Comparison of ENCODE assay signal across 1 cellular context in the genomic region with DNA sequence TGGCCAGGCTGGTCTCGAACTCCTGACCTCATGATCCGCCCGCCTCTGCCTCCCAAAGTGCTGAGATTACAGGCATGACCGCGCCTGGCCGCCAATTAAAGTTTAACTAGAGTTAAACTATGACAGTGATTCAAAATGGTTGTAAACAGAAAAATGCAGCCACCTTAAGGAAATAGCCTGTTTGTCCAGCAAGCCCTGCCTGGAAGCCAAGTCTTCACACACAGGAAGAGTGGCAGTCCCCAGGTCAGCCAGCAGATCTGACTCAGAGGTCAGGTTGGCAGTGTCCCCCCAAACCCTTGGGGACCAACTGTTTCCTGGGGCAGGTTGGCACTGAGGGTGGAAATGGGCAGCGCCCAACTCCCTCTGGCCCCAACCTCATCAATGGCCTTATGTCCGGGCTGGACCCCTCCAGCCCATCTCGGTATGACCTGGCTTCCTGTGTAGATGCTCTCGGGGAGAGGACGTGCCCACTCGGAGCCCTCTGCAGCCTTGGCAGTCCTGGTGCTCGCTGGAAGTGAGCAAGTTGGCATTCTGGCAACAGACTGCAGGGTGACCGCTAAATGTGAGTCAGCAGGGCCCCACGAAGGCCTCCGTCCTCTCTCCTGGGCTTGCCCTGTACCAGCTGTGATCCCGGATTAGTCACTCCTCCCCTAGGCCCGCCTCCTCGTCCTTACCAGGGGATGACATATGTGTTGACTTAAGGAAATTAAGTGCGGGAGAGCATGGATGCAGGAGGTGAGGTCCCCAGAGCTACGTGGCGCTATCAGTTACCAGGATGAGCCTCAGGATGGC.
TF ChIP-seq lines count a peak whose summit lies in the region.

No MANE protein-coding gene starts in this region.

TF ChIP-seq in HepG2, 621 proteins besides CTCF, POLR2A, EP300 and RAD21 (continued from another document):
- TF ChIP-seq, protein P1, sequence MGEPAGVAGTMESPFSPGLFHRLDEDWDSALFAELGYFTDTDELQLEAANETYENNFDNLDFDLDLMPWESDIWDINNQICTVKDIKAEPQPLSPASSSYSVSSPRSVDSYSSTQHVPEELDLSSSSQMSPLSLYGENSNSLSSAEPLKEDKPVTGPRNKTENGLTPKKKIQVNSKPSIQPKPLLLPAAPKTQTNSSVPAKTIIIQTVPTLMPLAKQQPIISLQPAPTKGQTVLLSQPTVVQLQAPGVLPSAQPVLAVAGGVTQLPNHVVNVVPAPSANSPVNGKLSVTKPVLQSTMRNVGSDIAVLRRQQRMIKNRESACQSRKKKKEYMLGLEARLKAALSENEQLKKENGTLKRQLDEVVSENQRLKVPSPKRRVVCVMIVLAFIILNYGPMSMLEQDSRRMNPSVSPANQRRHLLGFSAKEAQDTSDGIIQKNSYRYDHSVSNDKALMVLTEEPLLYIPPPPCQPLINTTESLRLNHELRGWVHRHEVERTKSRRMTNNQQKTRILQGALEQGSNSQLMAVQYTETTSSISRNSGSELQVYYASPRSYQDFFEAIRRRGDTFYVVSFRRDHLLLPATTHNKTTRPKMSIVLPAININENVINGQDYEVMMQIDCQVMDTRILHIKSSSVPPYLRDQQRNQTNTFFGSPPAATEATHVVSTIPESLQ (CRISPR knock-in tag; conservative IDR thresholded peaks at IDR 0.05), result 0 out of 2 replicates have a peak, but pooled peaks have one; percentile 18
- peak; percentile 59; the same call in 1 of the 2 replicates for TF ChIP-seq PHF20 (CRISPR knock-in tag; IDR thresholded peaks at IDR 0.05)
- TF ChIP-seq, protein P2, sequence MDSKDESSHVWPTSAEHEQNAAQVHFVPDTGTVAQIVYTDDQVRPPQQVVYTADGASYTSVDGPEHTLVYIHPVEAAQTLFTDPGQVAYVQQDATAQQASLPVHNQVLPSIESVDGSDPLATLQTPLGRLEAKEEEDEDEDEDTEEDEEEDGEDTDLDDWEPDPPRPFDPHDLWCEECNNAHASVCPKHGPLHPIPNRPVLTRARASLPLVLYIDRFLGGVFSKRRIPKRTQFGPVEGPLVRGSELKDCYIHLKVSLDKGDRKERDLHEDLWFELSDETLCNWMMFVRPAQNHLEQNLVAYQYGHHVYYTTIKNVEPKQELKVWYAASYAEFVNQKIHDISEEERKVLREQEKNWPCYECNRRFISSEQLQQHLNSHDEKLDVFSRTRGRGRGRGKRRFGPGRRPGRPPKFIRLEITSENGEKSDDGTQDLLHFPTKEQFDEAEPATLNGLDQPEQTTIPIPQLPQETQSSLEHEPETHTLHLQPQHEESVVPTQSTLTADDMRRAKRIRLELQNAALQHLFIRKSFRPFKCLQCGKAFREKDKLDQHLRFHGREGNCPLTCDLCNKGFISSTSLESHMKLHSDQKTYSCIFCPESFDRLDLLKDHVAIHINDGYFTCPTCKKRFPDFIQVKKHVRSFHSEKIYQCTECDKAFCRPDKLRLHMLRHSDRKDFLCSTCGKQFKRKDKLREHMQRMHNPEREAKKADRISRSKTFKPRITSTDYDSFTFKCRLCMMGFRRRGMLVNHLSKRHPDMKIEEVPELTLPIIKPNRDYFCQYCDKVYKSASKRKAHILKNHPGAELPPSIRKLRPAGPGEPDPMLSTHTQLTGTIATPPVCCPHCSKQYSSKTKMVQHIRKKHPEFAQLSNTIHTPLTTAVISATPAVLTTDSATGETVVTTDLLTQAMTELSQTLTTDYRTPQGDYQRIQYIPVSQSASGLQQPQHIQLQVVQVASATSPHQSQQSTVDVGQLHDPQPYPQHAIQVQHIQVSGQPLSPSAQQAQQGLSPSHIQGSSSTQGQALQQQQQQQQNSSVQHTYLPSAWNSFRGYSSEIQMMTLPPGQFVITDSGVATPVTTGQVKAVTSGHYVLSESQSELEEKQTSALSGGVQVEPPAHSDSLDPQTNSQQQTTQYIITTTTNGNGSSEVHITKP (CRISPR knock-in tag; IDR thresholded peaks at IDR 0.05; ENCODE audit: low read depth), result peak; percentile 42; the same call in 1 of the 2 replicates
- TF ChIP-seq HNF4G (IDR thresholded peaks at IDR 0.05; ENCODE audit: borderline replicate concordance, low read depth, low read length), result no peak
- peak; percentile 6; the same call in 1 of the 2 replicates for TF ChIP-seq HNF4G (CRISPR knock-in tag; IDR thresholded peaks at IDR 0.05; ENCODE audit: borderline replicate concordance, low read depth)
- 0 out of 2 replicates have a peak, but pooled peaks have one; percentile 15 for TF ChIP-seq ZMYM3 (CRISPR knock-in tag; IDR thresholded peaks at IDR 0.05)
- TF ChIP-seq ZSCAN21 (CRISPR knock-in tag; IDR thresholded peaks at IDR 0.05; ENCODE audit: borderline replicate concordance), result peak; percentile 86
- 0 out of 2 replicates have a peak, but pooled peaks have one; percentile 16 for TF ChIP-seq ZNF766 (CRISPR knock-in tag; IDR thresholded peaks at IDR 0.05; ENCODE audit: borderline replicate concordance)
- TF ChIP-seq ZNF510 (CRISPR knock-in tag; IDR thresholded peaks at IDR 0.05; ENCODE audit: low read depth), result peak; percentile 68; the same call in 1 of the 2 replicates
- TF ChIP-seq ZNF263 (CRISPR knock-in tag; IDR thresholded peaks at IDR 0.05), result peak; percentile 97
- TF ChIP-seq PPARG (CRISPR knock-in tag; conservative IDR thresholded peaks at IDR 0.05), result peak; percentile 26; the same call in 1 of the 2 replicates
- peak; percentile 69; the same call in 1 of the 2 replicates for TF ChIP-seq SP5 (CRISPR knock-in tag; IDR thresholded peaks at IDR 0.05; ENCODE audit: borderline replicate concordance, low read depth)
- peak; percentile 31 to 36; a peak in 2 of 4 replicates for TF ChIP-seq MAFK (conservative IDR thresholded peaks at IDR 0.05 in 1 of 2, IDR thresholded peaks at IDR 0.05 in 1 of 2; ENCODE audit: low read length in 2 of 2)
- TF ChIP-seq, protein P3, sequence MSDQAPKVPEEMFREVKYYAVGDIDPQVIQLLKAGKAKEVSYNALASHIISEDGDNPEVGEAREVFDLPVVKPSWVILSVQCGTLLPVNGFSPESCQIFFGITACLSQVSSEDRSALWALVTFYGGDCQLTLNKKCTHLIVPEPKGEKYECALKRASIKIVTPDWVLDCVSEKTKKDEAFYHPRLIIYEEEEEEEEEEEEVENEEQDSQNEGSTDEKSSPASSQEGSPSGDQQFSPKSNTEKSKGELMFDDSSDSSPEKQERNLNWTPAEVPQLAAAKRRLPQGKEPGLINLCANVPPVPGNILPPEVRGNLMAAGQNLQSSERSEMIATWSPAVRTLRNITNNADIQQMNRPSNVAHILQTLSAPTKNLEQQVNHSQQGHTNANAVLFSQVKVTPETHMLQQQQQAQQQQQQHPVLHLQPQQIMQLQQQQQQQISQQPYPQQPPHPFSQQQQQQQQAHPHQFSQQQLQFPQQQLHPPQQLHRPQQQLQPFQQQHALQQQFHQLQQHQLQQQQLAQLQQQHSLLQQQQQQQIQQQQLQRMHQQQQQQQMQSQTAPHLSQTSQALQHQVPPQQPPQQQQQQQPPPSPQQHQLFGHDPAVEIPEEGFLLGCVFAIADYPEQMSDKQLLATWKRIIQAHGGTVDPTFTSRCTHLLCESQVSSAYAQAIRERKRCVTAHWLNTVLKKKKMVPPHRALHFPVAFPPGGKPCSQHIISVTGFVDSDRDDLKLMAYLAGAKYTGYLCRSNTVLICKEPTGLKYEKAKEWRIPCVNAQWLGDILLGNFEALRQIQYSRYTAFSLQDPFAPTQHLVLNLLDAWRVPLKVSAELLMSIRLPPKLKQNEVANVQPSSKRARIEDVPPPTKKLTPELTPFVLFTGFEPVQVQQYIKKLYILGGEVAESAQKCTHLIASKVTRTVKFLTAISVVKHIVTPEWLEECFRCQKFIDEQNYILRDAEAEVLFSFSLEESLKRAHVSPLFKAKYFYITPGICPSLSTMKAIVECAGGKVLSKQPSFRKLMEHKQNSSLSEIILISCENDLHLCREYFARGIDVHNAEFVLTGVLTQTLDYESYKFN (CRISPR knock-in tag; conservative IDR thresholded peaks at IDR 0.05), result peak; percentile 44
- TF ChIP-seq ZMYM2 (CRISPR knock-in tag; IDR thresholded peaks at IDR 0.05), result peak; percentile 59; the same call in 1 of the 2 replicates
- TF ChIP-seq IRX3 (CRISPR knock-in tag; IDR thresholded peaks at IDR 0.05; ENCODE audit: borderline replicate concordance, low read depth), result 0 out of 2 replicates have a peak, but pooled peaks have one; percentile 51
- no peak; the same call in 1 of the 2 replicates for TF ChIP-seq RXRA (CRISPR knock-in tag; IDR thresholded peaks at IDR 0.05)
- peak; percentile 74 for TF ChIP-seq ZNF781 (CRISPR knock-in tag; IDR thresholded peaks at IDR 0.05; ENCODE audit: borderline replicate concordance, not compliant biosample characterization)
- TF ChIP-seq, protein P4, sequence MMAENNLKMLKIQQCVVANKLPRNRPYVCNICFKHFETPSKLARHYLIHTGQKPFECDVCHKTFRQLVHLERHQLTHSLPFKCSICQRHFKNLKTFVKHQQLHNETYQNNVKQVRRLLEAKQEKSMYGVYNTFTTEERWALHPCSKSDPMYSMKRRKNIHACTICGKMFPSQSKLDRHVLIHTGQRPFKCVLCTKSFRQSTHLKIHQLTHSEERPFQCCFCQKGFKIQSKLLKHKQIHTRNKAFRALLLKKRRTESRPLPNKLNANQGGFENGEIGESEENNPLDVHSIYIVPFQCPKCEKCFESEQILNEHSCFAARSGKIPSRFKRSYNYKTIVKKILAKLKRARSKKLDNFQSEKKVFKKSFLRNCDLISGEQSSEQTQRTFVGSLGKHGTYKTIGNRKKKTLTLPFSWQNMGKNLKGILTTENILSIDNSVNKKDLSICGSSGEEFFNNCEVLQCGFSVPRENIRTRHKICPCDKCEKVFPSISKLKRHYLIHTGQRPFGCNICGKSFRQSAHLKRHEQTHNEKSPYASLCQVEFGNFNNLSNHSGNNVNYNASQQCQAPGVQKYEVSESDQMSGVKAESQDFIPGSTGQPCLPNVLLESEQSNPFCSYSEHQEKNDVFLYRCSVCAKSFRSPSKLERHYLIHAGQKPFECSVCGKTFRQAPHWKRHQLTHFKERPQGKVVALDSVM (CRISPR knock-in tag; IDR thresholded peaks at IDR 0.05), result peak; percentile 60; the same call in 1 of the 2 replicates
- peak; percentile 42; the same call in 1 of the 2 replicates for TF ChIP-seq MAFF (IDR thresholded peaks at IDR 0.05; ENCODE audit: low read depth, low read length)
- TF ChIP-seq, protein P5, sequence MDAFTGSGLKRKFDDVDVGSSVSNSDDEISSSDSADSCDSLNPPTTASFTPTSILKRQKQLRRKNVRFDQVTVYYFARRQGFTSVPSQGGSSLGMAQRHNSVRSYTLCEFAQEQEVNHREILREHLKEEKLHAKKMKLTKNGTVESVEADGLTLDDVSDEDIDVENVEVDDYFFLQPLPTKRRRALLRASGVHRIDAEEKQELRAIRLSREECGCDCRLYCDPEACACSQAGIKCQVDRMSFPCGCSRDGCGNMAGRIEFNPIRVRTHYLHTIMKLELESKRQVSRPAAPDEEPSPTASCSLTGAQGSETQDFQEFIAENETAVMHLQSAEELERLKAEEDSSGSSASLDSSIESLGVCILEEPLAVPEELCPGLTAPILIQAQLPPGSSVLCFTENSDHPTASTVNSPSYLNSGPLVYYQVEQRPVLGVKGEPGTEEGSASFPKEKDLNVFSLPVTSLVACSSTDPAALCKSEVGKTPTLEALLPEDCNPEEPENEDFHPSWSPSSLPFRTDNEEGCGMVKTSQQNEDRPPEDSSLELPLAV (CRISPR knock-in tag; conservative IDR thresholded peaks at IDR 0.05; ENCODE audit: low read depth), result no peak
- TF ChIP-seq, protein P6, sequence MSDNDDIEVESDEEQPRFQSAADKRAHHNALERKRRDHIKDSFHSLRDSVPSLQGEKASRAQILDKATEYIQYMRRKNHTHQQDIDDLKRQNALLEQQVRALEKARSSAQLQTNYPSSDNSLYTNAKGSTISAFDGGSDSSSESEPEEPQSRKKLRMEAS (IDR thresholded peaks at IDR 0.05), result peak; percentile 77
- TF ChIP-seq ZFY (CRISPR knock-in tag; IDR thresholded peaks at IDR 0.05), result peak; percentile 78
- 0 out of 2 replicates have a peak, but pooled peaks have one; percentile 7 for TF ChIP-seq ZNF232 (CRISPR knock-in tag; IDR thresholded peaks at IDR 0.05; ENCODE audit: borderline replicate concordance)
- TF ChIP-seq HOXA3 (CRISPR knock-in tag; IDR thresholded peaks at IDR 0.05), result peak; percentile 47
